Comparison of ENCODE assay signal across 21 cellular contexts in the genomic region with DNA sequence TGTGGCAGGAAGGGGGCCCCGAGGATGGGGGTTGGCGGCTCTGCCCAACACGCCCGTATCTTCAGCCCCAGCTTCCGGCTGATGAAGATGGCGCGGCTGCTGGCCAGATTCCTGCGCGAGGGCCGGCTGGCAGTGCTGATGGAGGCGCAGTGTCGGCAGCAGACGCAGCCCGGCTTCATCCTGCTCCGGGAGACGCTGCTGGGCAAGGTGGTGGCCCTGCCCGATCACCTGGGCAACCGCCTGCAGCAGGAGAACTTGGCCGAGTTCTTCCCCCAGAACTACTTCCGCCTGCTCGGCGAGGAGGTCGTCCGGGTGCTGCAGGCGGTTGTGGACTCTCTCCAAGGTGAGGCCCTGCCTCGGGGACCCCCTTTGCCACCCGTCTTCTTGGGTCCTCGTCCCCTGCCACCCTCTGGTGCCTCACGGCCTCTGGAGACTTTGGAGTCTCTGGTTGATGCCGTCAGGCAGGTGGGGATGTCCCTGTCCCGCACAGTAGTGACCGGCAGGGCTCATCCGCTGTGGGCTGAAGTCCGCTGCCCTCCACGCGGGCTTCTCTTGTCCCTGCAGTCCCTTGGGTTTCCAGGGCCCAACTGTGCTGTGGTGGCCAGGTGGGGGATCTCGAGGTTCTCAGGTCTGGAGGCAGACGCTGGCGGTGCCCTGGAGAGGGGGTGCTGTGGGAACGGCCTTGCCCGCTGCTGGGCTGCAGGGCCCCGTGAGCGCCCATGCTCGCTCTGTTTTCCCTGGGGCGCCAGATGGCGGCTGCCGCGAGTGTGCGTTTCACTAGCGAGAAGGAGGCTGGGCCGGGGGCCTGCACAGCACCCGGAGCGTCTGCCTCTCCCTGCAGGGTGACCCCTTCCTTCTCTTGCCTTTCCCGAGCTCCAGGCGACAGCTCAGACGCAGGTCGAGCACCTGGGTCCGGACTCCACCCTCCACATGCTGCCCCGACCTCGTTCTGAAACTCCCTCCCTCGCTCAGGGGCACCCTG. TPM values are rescaled to one million over a fixed set of nuclear protein-coding genes. Genes with fewer than 3 reads are reported as not detected.
DNase-seq lines count a peak whose midpoint lies in the region; ATAC-seq and TF ChIP-seq lines count a peak whose summit lies in the region.
"Had no signal": no experiment of that assay in that cellular context is flagged by ENCODE, and none has a peak within 500 bp of the region (broad histone marks: within the 10 kb centered on the region; RNA-seq: fewer than 3 reads in every experiment).

No MANE protein-coding gene starts in this region.

- peaks cover 3% of the 10 kb centered on the region for H3K23me2 ChIP-seq in H9 (ENCODE audit: insufficient read length, low read depth, low read length, poor library complexity, severe bottlenecking)

- H3K4me1 ChIP-seq in H9 (ENCODE audit: insufficient read depth, low read length): no peaks in the 10 kb centered on the region; the same call in 1 of the 2 replicates

- H3K18ac ChIP-seq in H9 (ENCODE audit: insufficient read length, low read depth, low read length): no peak overlapping the region

- no peak overlapping the region for H2AK5ac ChIP-seq in H9 (ENCODE audit: insufficient read length, low read length)

- H3T11ph ChIP-seq in H9 (ENCODE audit: low read length): no peak overlapping the region

- H3K36me3 Mint-ChIP-seq in activated T-cell treated with anti-CD3 and anti-CD28 coated beads, Interleukin-2, amount 50 U/mL, for 4 hours (ENCODE audit: insufficient read depth): peaks cover 3% of the 10 kb centered on the region
- peaks cover 7 to 40% (median 37%) of the 10 kb centered on the region in 3 experiments; a peak in 6 of 7 replicates for H3K36me3 Mint-ChIP-seq in H9 (ENCODE audit: insufficient read depth in 1 of 3, low read depth in 3 of 3)
- peaks cover 14% of the 10 kb centered on the region for H3K36me3 Mint-ChIP-seq in activated naive CD8-positive, alpha-beta T cell treated with anti-CD3 and anti-CD28 coated beads, Interleukin-2, amount 50 U/mL, for 24 hours (ENCODE audit: low read depth)
- peaks cover 4% of the 10 kb centered on the region for H3K36me3 Mint-ChIP-seq in progenitor cell of endocrine pancreas (ENCODE audit: insufficient read depth)

- no peak overlapping the region for H3K4ac ChIP-seq in H9 (ENCODE audit: low read depth, low read length)

- H3K9me3 ChIP-seq in H9 (ENCODE audit: control insufficient read depth, low read depth, low read length): no peaks in the 10 kb centered on the region
- H3K9me3 ChIP-seq: esophagus muscularis mucosa, heart left ventricle, thoracic aorta had no signal

- no peak overlapping the region for H3K4me2 ChIP-seq in H9 (ENCODE audit: insufficient read depth, insufficient read length, low read length)

- H3K4me3 Mint-ChIP-seq in activated T-cell treated with anti-CD3 and anti-CD28 coated beads, Interleukin-2, amount 50 U/mL, for 4 hours: peak overlapping the region; percentile 35
- H3K4me3 Mint-ChIP-seq in H9: peak overlapping the region; percentile 44 to 87; a peak in 3 of 5 replicates
- peak overlapping the region; percentile 86 for H3K4me3 Mint-ChIP-seq in activated naive CD8-positive, alpha-beta T cell treated with anti-CD3 and anti-CD28 coated beads, Interleukin-2, amount 50 U/mL, for 24 hours
- peak overlapping the region; percentile 38 for H3K4me3 Mint-ChIP-seq in progenitor cell of endocrine pancreas (ENCODE audit: low read depth)

- H2BK120ac ChIP-seq in H9 (ENCODE audit: low read depth, low read length, poor library complexity, severe bottlenecking): no peak overlapping the region

- H4K20me1 ChIP-seq in H9 (ENCODE audit: control insufficient read depth, insufficient read depth, insufficient read length): no peaks in the 10 kb centered on the region

- no peak overlapping the region for H3K27ac ChIP-seq in H9 (ENCODE audit: insufficient read length, low read depth, low read length)
- H3K27ac ChIP-seq: brain microvascular endothelial cell, dorsolateral prefrontal cortex, thoracic aorta had no signal

- no peak overlapping the region for H2BK5ac ChIP-seq in H9 (ENCODE audit: insufficient read length, low read length)

- DNase-seq in activated T-cell treated with anti-CD3 and anti-CD28 coated beads, Interleukin-2, amount 50 U/mL, for 4 hours: no peak
- DNase-seq in activated T-cell treated with anti-CD3 and anti-CD28 coated beads, Interleukin-2, amount 50 U/mL, for 48 hours: no peak
- no peak for DNase-seq in H9
- no peak for DNase-seq in activated naive CD8-positive, alpha-beta T cell treated with anti-CD3 and anti-CD28 coated beads, Interleukin-2, amount 50 U/mL, for 24 hours
- no peak for DNase-seq in progenitor cell of endocrine pancreas (ENCODE audit: low spot score, unreplicated experiment)
- no peak for DNase-seq in NCI-H1105 treated with DMSO at 0.1 percent for 48 hours (lab: John Stamatoyannopoulos, UW)
- no peak for DNase-seq in KBM-7
- DNase-seq: activated CD4-positive, alpha-beta T cell treated with anti-CD3 and anti-CD28 coated beads for 1 hour; brain microvascular endothelial cell; kidney glomerular epithelial cell; NCI-H187; NCI-H526 treated with DMSO at 0.1 percent for 48 hours; PC-3; SW 1271 had no signal

- H3K27ac Mint-ChIP-seq in H9: no peak overlapping the region
- no peak overlapping the region for H3K27ac Mint-ChIP-seq in activated naive CD8-positive, alpha-beta T cell treated with anti-CD3 and anti-CD28 coated beads, Interleukin-2, amount 50 U/mL, for 24 hours
- H3K27ac Mint-ChIP-seq in progenitor cell of endocrine pancreas: no peak overlapping the region

- H4K5ac ChIP-seq in H9 (ENCODE audit: insufficient read length, low read depth, low read length): no peak overlapping the region

- no peak overlapping the region for H3K56ac ChIP-seq in H9 (ENCODE audit: insufficient read length, low read depth, low read length)

- no peak overlapping the region for H4K8ac ChIP-seq in H9 (replicated peaks; ENCODE audit: insufficient read length, low read depth, low read length)

- no peaks in the 10 kb centered on the region; the same call in 1 of the 2 replicates for H3K79me2 ChIP-seq in H9 (ENCODE audit: insufficient read depth, low read length)

- H2AFZ ChIP-seq in H9 (ENCODE audit: low read length): no peak overlapping the region

- H3K27me3 Mint-ChIP-seq in activated T-cell treated with anti-CD3 and anti-CD28 coated beads, Interleukin-2, amount 50 U/mL, for 4 hours (ENCODE audit: low read depth): no peaks in the 10 kb centered on the region
- H3K27me3 Mint-ChIP-seq in H9 (ENCODE audit: low read depth) (no peaks in the 10 kb centered on the region; the same call in none of the 2 replicates), progenitor cell of endocrine pancreas (no peaks in the 10 kb centered on the region)
- no peaks in the 10 kb centered on the region for H3K27me3 Mint-ChIP-seq in activated naive CD8-positive, alpha-beta T cell treated with anti-CD3 and anti-CD28 coated beads, Interleukin-2, amount 50 U/mL, for 24 hours

- H3K9ac ChIP-seq in H9 (ENCODE audit: extremely low read depth, insufficient read length, low read length): no peak overlapping the region

- no peaks in the 10 kb centered on the region for H3K27me3 ChIP-seq in H9 (ENCODE audit: insufficient read depth, low read length)
- H3K27me3 ChIP-seq: brain microvascular endothelial cell, dorsolateral prefrontal cortex, esophagus muscularis mucosa, heart left ventricle had no signal

- H3K4me1 Mint-ChIP-seq in activated T-cell treated with anti-CD3 and anti-CD28 coated beads, Interleukin-2, amount 50 U/mL, for 4 hours (ENCODE audit: low read depth): peaks cover 11% of the 10 kb centered on the region
- H3K4me1 Mint-ChIP-seq in H9 (peaks cover 4 to 12% of the 10 kb centered on the region in 2 experiments), progenitor cell of endocrine pancreas (ENCODE audit: low read depth) (peaks cover 9% of the 10 kb centered on the region)
- peaks cover 10% of the 10 kb centered on the region for H3K4me1 Mint-ChIP-seq in activated naive CD8-positive, alpha-beta T cell treated with anti-CD3 and anti-CD28 coated beads, Interleukin-2, amount 50 U/mL, for 24 hours

- no peak overlapping the region for H2BK12ac ChIP-seq in H9 (ENCODE audit: insufficient read length, low read depth, low read length)

- in situ Hi-C loops in KBM-7 (cut with MboI; ENCODE audit: low pct_unique_long_range_greater_than_20kb, low sequenced_read_pairs): no loop called here

- H2BK15ac ChIP-seq in H9 (ENCODE audit: low read depth, low read length): no peak overlapping the region

- no peaks in the 10 kb centered on the region for H3K79me1 ChIP-seq in H9 (ENCODE audit: insufficient read depth, low read depth, low read length, poor library complexity, severe bottlenecking)

- no peak overlapping the region for H4K91ac ChIP-seq in H9 (ENCODE audit: insufficient read length, low read depth, low read length)

- H2BK20ac ChIP-seq in H9 (ENCODE audit: low read depth, low read length, poor library complexity, severe bottlenecking): no peak overlapping the region

- H3K14ac ChIP-seq in H9 (ENCODE audit: insufficient read depth, low read length): no peak overlapping the region

- TF ChIP-seq CTCF in H9 (conservative IDR thresholded peaks at IDR 0.05) (no peak), progenitor cell of endocrine pancreas (IDR thresholded peaks at IDR 0.05; ENCODE audit: unreplicated experiment) (no peak)

- WGBS in H9 (ENCODE audit: extremely low coverage, insufficient read length, low lambda C conversion rate): no CpG with 5 or more reads among the region's 61 CpGs

- ATAC-seq in activated T-cell treated with anti-CD3 and anti-CD28 coated beads, Interleukin-2, amount 50 U/mL, for 4 hours: no peak
- no peak for ATAC-seq in activated naive CD8-positive, alpha-beta T cell treated with anti-CD3 and anti-CD28 coated beads, Interleukin-2, amount 50 U/mL, for 24 hours
- ATAC-seq in GM19463 (IDR thresholded peaks at IDR 0.05; ENCODE audit: unreplicated experiment): no peak
- ATAC-seq: PC-3 had no signal

- H3K23ac ChIP-seq in H9 (ENCODE audit: insufficient read length, low read depth, low read length): no peak overlapping the region

- H3K9me3 Mint-ChIP-seq in activated T-cell treated with anti-CD3 and anti-CD28 coated beads, Interleukin-2, amount 50 U/mL, for 4 hours: no peaks in the 10 kb centered on the region
- H3K9me3 Mint-ChIP-seq in H9 (no peaks in the 10 kb centered on the region), progenitor cell of endocrine pancreas (ENCODE audit: low read depth) (no peaks in the 10 kb centered on the region)
- H3K9me3 Mint-ChIP-seq in activated naive CD8-positive, alpha-beta T cell treated with anti-CD3 and anti-CD28 coated beads, Interleukin-2, amount 50 U/mL, for 24 hours: no peaks in the 10 kb centered on the region

RNA-seq across cellular contexts. Expression of a gene that starts 2.4 kb away (rescaled TPM):
- total RNA-seq in activated T-cell treated with anti-CD3 and anti-CD28 coated beads, Interleukin-2, amount 50 U/mL, for 4 hours: 100 to 1,000 TPM; 103 to 131 (median 121) TPM
- 93.4 and 98.9 TPM in 2 replicates for total RNA-seq in H9 (2021)
- 73.4 and 77.2 TPM in 2 replicates for total RNA-seq in progenitor cell of endocrine pancreas

RNA-seq across cellular contexts. Expression of a gene that starts 6.8 kb away (rescaled TPM):
- total RNA-seq in activated T-cell treated with anti-CD3 and anti-CD28 coated beads, Interleukin-2, amount 50 U/mL, for 4 hours: under 1 TPM in 1 of 3 donors, not detected in 2; 0.28 TPM
- total RNA-seq in H9 (2021): 0.20 TPM in 1 of 2 replicates, not detected in the other
- total RNA-seq in progenitor cell of endocrine pancreas: not detected in 2 replicates
- total RNA-seq: LHCN-M2, pulmonary artery endothelial cell had no signal

RNA-seq across cellular contexts. Expression of a gene that starts 20.7 kb away (rescaled TPM):
- 10 to 100 TPM; 54.2 to 60.7 (median 54.7) TPM for total RNA-seq in activated T-cell treated with anti-CD3 and anti-CD28 coated beads, Interleukin-2, amount 50 U/mL, for 4 hours
- total RNA-seq in H9 (2021) (70.0 and 75.3 TPM in 2 replicates), progenitor cell of endocrine pancreas (85.3 and 89.4 TPM in 2 replicates)

RNA-seq across cellular contexts. Expression of a gene that starts 37.9 kb away (rescaled TPM):
- total RNA-seq in activated T-cell treated with anti-CD3 and anti-CD28 coated beads, Interleukin-2, amount 50 U/mL, for 4 hours: 10 to 100 TPM; 11.7 to 16.7 (median 16.2) TPM
- total RNA-seq in H9 (2021) (not detected in 2 replicates), progenitor cell of endocrine pancreas (not detected in 2 replicates)
- total RNA-seq: LHCN-M2, PC-3 had no signal

RNA-seq across cellular contexts. Expression of a gene that starts 51.2 kb away (rescaled TPM):
- total RNA-seq in activated T-cell treated with anti-CD3 and anti-CD28 coated beads, Interleukin-2, amount 50 U/mL, for 4 hours: 1 to 10 TPM in 2 of 3 donors, under 1 TPM in 1; 0.73 to 2.5 (median 2.2) TPM
- total RNA-seq in H9 (2021) (1.3 and 2.0 TPM in 2 replicates), progenitor cell of endocrine pancreas (4.8 and 5.7 TPM in 2 replicates)
- total RNA-seq: PC-3 had no signal

Comparison
In these comparisons a context has a peak if more than half of its experiments do, and no peak if none do; other contexts are left out.
1. H3K4me3 Mint-ChIP-seq: peak in every context shown above with its lines; median percentile 86 in activated naive CD8-positive, alpha-beta T cell treated with anti-CD3 and anti-CD28 coated beads, Interleukin-2, amount 50 U/mL, for 24 hours; 66 in H9; 38 in progenitor cell of endocrine pancreas; 35 in activated T-cell treated with anti-CD3 and anti-CD28 coated beads, Interleukin-2, amount 50 U/mL, for 4 hours.